ENCODE assay signal across 10 cellular contexts in the genomic region with DNA sequence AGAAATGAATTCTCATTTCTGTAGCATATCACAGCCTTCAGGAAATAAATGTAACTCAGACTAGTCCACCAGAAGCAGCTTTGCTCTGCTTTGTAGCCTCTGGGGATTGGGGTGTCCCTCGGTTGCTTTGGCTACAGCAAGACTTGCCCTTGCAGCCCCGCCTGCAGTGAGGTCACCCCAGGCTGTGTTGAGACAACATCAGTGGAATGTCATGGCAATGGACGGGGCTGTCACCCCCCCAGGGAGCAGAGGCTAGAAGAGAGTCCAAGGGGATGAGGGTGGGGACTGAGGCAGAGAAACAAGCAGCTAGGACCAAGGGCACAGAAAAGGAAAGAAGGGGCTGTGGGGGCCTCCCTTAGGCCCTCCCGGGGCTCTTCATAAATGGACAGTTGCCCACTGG. TPM values are rescaled to one million over a fixed set of nuclear protein-coding genes. Genes with fewer than 3 reads are reported as not detected.
DNase-seq lines count a peak whose midpoint lies in the region; ATAC-seq and TF ChIP-seq lines count a peak whose summit lies in the region.
"Had no signal": no experiment of that assay in that cellular context is flagged by ENCODE, and none has a peak within 500 bp of the region (broad histone marks: within the 10 kb centered on the region; RNA-seq: fewer than 3 reads in every experiment).

No MANE protein-coding gene starts in this region.

- no peak for TF ChIP-seq CTCF in brain microvascular endothelial cell (IDR thresholded peaks at IDR 0.05; ENCODE audit: low read depth, low read length, missing control alignments)
- TF ChIP-seq CTCF in right atrium auricular region (IDR thresholded peaks at IDR 0.05): no peak
- TF ChIP-seq CTCF in sigmoid colon (IDR thresholded peaks at IDR 0.05): no peak

- 43 to 60% methylated on average over 4 of the region's 4 CpGs for WGBS in sigmoid colon, 2 donors

- ATAC-seq in HG03025 (IDR thresholded peaks at IDR 0.05; ENCODE audit: low FRiP score, unreplicated experiment) (no peak), HG02623 (IDR thresholded peaks at IDR 0.05; ENCODE audit: unreplicated experiment) (no peak)

- H3K9me3 ChIP-seq in right atrium auricular region: no peaks in the 10 kb centered on the region
- H3K9me3 ChIP-seq in sigmoid colon: no peaks in the 10 kb centered on the region

- H3K4me3 ChIP-seq in brain microvascular endothelial cell (ENCODE audit: low read depth, low read length): no peak overlapping the region
- peak overlapping the region; percentile 43 to 51 for H3K4me3 ChIP-seq in right atrium auricular region
- peak overlapping the region in 2 of 4 donors; percentile 18 to 32 for H3K4me3 ChIP-seq in sigmoid colon

- in situ Hi-C loops in brain microvascular endothelial cell (cut with HindIII; ENCODE audit: low pct_ligation_motif_present, low sequenced_read_pairs): loop anchor here (25.0 kb wide), 1 partner anchor 485 kb away; no protein-coding TSS in a partner anchor

- H3K4me1 ChIP-seq in right atrium auricular region (peaks cover 0 to 62% of the 10 kb centered on the region in 2 donors), sigmoid colon (peaks cover 0 to 65% (median 31%) of the 10 kb centered on the region in 4 donors)

- intact Hi-C loops in sigmoid colon (cut with DNase I): no loop called here

- TF ChIP-seq EP300 in sigmoid colon (IDR thresholded peaks at IDR 0.05): no peak

- DNase-seq in GM04504 (ENCODE audit: low read depth) (peak; percentile 74), brain microvascular endothelial cell (peak; percentile 75), right atrium auricular region (ENCODE audit: low spot score) (peak; percentile 96), sigmoid colon (peak; percentile 85), HT-29 (ENCODE audit: low spot score) (no peak), NCI-H2081 treated with DMSO at 0.1 percent for 48 hours (lab: John Stamatoyannopoulos, UW) (no peak)
- DNase-seq: activated CD4-positive, alpha-beta T cell treated with anti-CD3 and anti-CD28 coated beads for 1 hour; CD4-positive, CD25-positive, alpha-beta regulatory T cell had no signal

- H3K36me3 ChIP-seq in brain microvascular endothelial cell (replicated peaks) (no peaks in the 10 kb centered on the region), right atrium auricular region (peaks cover 9% of the 10 kb centered on the region), sigmoid colon (no peaks in the 10 kb centered on the region)

- no peak for TF ChIP-seq POLR2A in sigmoid colon (IDR thresholded peaks at IDR 0.05)

- no peaks in the 10 kb centered on the region for H3K27me3 ChIP-seq in brain microvascular endothelial cell (replicated peaks)
- H3K27me3 ChIP-seq in right atrium auricular region: no peaks in the 10 kb centered on the region
- H3K27me3 ChIP-seq in sigmoid colon: no peaks in the 10 kb centered on the region

- H3K27ac ChIP-seq in brain microvascular endothelial cell (no peak overlapping the region), right atrium auricular region (peak overlapping the region; percentile 70 to 83), sigmoid colon (peak overlapping the region; percentile 34 to 78 (median 66))

RNA-seq across cellular contexts. Expression of gene CLEC3B, which starts 0.9 kb away (rescaled TPM):
- total RNA-seq in right atrium auricular region (100 to 1,000 TPM; 138 to 180 TPM), sigmoid colon (10 to 100 TPM; 21.3 to 97.2 (median 40.3) TPM)
- 10 to 100 TPM in 2 of 3 donors, 1 to 10 TPM in 1; 8.8 to 50.5 (median 35.3) TPM for polyA plus RNA-seq in sigmoid colon
- total RNA-seq in HT-29 (2014; rRNA removed; shearing (Covaris generic)): not detected in 2 replicates

RNA-seq across cellular contexts. Expression of gene EXOSC7, which starts 50.9 kb away (rescaled TPM):
- total RNA-seq in right atrium auricular region (10 to 100 TPM; 38.9 to 52.5 TPM), sigmoid colon (10 to 100 TPM; 26.9 to 44.3 (median 34.9) TPM)
- 10 to 100 TPM; 16.2 to 40.3 (median 17.3) TPM for polyA plus RNA-seq in sigmoid colon
- total RNA-seq in HT-29 (2014; rRNA removed; shearing (Covaris generic)): 35.2 and 45.8 TPM in 2 replicates

RNA-seq across cellular contexts. Expression of gene ZDHHC3, which starts 51.0 kb away (rescaled TPM):
- total RNA-seq in right atrium auricular region: 10 to 100 TPM; 40.6 to 60.5 TPM
- 10 to 100 TPM; 43.2 to 62.9 (median 46.3) TPM for total RNA-seq in sigmoid colon
- 10 to 100 TPM; 77.2 to 82.8 (median 78.1) TPM for polyA plus RNA-seq in sigmoid colon
- 136 and 145 TPM in 2 replicates for total RNA-seq in HT-29 (2014; rRNA removed; shearing (Covaris generic))

Comparison
In these comparisons a context has a peak if more than half of its experiments do, and no peak if none do; other contexts are left out.
1. DNase-seq: peak in GM04504 (single experiment), brain microvascular endothelial cell (single experiment), right atrium auricular region (single experiment) and sigmoid colon (single experiment); none in HT-29 (single experiment) and NCI-H2081 treated with DMSO at 0.1 percent for 48 hours (single experiment).
2. RNA of gene CLEC3B, which starts 0.9 kb away (total RNA-seq): 138 to 180 TPM in right atrium auricular region and 21.3 to 97.2 TPM in sigmoid colon; not detected in HT-29; every median in the first group is over 10 times any median in the second.